1 cellular context compared by ENCODE assay signal in the genomic region with DNA sequence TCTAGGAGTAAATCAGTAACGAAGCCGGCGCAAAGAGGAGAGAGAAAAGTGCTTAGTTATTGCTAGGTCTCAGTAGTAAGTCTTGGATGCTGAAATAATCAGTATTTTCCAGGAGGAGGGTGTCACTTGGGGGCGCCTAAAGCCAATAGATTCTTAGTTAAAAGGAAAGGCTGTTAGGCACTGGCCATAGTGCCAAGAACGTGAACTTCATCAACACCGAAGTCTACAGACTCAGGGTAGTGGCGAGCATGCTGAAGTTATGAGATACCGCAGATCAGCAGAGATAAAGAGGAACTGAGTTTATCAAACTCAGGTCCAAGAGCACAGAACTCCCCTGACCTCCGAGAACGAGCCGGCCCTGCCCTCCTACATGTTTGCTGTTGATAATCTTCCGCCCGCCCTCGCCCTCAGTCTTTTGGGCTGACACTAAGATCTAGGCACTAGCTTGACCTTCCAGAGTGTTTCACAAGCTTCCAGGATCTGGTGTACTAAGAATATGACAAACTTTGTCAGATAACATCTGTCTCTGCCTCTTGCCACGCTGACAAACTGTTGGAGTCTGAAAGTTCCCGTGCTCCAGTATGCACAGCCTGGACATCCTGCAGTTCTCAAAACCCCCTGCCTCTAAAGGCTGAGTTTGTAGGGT.
TF ChIP-seq lines count a peak whose summit lies in the region.

No MANE protein-coding gene starts in this region.

TF ChIP-seq in K562, 482 proteins besides CTCF, POLR2A, EP300 and RAD21 (continued from another document and continues in another):
- TF ChIP-seq, protein P1, sequence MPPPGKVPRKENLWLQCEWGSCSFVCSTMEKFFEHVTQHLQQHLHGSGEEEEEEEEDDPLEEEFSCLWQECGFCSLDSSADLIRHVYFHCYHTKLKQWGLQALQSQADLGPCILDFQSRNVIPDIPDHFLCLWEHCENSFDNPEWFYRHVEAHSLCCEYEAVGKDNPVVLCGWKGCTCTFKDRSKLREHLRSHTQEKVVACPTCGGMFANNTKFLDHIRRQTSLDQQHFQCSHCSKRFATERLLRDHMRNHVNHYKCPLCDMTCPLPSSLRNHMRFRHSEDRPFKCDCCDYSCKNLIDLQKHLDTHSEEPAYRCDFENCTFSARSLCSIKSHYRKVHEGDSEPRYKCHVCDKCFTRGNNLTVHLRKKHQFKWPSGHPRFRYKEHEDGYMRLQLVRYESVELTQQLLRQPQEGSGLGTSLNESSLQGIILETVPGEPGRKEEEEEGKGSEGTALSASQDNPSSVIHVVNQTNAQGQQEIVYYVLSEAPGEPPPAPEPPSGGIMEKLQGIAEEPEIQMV (tag; conservative IDR thresholded peaks at IDR 0.05; ENCODE audit: low read depth): no peak
- TF ChIP-seq MYNN (IDR thresholded peaks at IDR 0.05) (peak; percentile 44; the same call in 1 of the 2 replicates), MYNN (CRISPR knock-in tag; IDR thresholded peaks at IDR 0.05) (no peak), KAT2B (IDR thresholded peaks at IDR 0.05; ENCODE audit: low read depth, low read length) (no peak), RBBP5 (IDR thresholded peaks at IDR 0.05; ENCODE audit: borderline replicate concordance, insufficient read depth, low read length, poor library complexity, severe bottlenecking) (peak; percentile 56), KDM4B (IDR thresholded peaks at IDR 0.05; ENCODE audit: borderline replicate concordance in 2 of 2, low read depth in 1 of 2) (no peak), NFE2L1 (tag; IDR thresholded peaks at IDR 0.05; ENCODE audit: borderline replicate concordance, low read depth) (no peak), TAL1 (IDR thresholded peaks at IDR 0.05) (peak; percentile 74), ZNF263 (CRISPR knock-in tag; IDR thresholded peaks at IDR 0.05; ENCODE audit: borderline replicate concordance) (no peak), SMAD4 (CRISPR knock-in tag; conservative IDR thresholded peaks at IDR 0.05) (peak; percentile 28; the same call in 1 of the 2 replicates), E2F3 (CRISPR knock-in tag; IDR thresholded peaks at IDR 0.05) (no peak), DMBX1 (CRISPR knock-in tag; IDR thresholded peaks at IDR 0.05; ENCODE audit: borderline replicate concordance) (no peak), FIP1L1 (IDR thresholded peaks at IDR 0.05; ENCODE audit: low read depth, low read length, poor library complexity, severe bottlenecking) (no peak), ZKSCAN1 (IDR thresholded peaks at IDR 0.05; ENCODE audit: low read depth, low read length) (0 out of 2 replicates have a peak, but pooled peaks have one; percentile 50), FOXM1 (IDR thresholded peaks at IDR 0.05; ENCODE audit: low read depth) (peak; percentile 61), FOXM1 (CRISPR knock-in tag; IDR thresholded peaks at IDR 0.05; ENCODE audit: low read depth) (no peak), GATA2 (CRISPR knock-in tag; IDR thresholded peaks at IDR 0.05) (peak; percentile 82), NFRKB (IDR thresholded peaks at IDR 0.05; ENCODE audit: low read depth) (no peak), GATAD2A (IDR thresholded peaks at IDR 0.05) (no peak), CC2D1A (IDR thresholded peaks at IDR 0.05) (peak; percentile 58; the same call in 1 of the 2 replicates), KLF16 (IDR thresholded peaks at IDR 0.05) (peak; percentile 74; the same call in 1 of the 2 replicates), BRD9 (IDR thresholded peaks at IDR 0.05; ENCODE audit: low read depth, partially characterized antibody) (peak; percentile 52), FOXJ3 (CRISPR knock-in tag; IDR thresholded peaks at IDR 0.05) (no peak), SPI1 (IDR thresholded peaks at IDR 0.05; ENCODE audit: borderline replicate concordance, low read depth, low read length) (peak; percentile 81; the same call in 1 of the 2 replicates), CEBPB (tag; IDR thresholded peaks at IDR 0.05) (peak; percentile 80), SMARCC2 (IDR thresholded peaks at IDR 0.05; ENCODE audit: low read depth) (0 out of 2 replicates have a peak, but pooled peaks have one; percentile 32), NCOR1 (IDR thresholded peaks at IDR 0.05) (peak; percentile 77), TRIM24 (IDR thresholded peaks at IDR 0.05) (peak; percentile 65 to 82; a peak in 3 of 4 replicates), ZNF395 (CRISPR knock-in tag; IDR thresholded peaks at IDR 0.05) (0 out of 2 replicates have a peak, but pooled peaks have one; percentile 41), TEAD1 (CRISPR knock-in tag; IDR thresholded peaks at IDR 0.05) (0 out of 4 replicates have a peak, but pooled peaks of 1 of the 2 experiments have one; percentile 46), ATF7 (IDR thresholded peaks at IDR 0.05) (peak; percentile 81)
- TF ChIP-seq, protein P2, sequence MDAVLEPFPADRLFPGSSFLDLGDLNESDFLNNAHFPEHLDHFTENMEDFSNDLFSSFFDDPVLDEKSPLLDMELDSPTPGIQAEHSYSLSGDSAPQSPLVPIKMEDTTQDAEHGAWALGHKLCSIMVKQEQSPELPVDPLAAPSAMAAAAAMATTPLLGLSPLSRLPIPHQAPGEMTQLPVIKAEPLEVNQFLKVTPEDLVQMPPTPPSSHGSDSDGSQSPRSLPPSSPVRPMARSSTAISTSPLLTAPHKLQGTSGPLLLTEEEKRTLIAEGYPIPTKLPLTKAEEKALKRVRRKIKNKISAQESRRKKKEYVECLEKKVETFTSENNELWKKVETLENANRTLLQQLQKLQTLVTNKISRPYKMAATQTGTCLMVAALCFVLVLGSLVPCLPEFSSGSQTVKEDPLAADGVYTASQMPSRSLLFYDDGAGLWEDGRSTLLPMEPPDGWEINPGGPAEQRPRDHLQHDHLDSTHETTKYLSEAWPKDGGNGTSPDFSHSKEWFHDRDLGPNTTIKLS (IDR thresholded peaks at IDR 0.05; ENCODE audit: borderline replicate concordance, low read depth): peak; percentile 58
- TF ChIP-seq, protein P3, sequence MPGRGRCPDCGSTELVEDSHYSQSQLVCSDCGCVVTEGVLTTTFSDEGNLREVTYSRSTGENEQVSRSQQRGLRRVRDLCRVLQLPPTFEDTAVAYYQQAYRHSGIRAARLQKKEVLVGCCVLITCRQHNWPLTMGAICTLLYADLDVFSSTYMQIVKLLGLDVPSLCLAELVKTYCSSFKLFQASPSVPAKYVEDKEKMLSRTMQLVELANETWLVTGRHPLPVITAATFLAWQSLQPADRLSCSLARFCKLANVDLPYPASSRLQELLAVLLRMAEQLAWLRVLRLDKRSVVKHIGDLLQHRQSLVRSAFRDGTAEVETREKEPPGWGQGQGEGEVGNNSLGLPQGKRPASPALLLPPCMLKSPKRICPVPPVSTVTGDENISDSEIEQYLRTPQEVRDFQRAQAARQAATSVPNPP (IDR thresholded peaks at IDR 0.05; ENCODE audit: borderline replicate concordance, insufficient read depth, insufficient read length): no peak
- TF ChIP-seq, protein P4, sequence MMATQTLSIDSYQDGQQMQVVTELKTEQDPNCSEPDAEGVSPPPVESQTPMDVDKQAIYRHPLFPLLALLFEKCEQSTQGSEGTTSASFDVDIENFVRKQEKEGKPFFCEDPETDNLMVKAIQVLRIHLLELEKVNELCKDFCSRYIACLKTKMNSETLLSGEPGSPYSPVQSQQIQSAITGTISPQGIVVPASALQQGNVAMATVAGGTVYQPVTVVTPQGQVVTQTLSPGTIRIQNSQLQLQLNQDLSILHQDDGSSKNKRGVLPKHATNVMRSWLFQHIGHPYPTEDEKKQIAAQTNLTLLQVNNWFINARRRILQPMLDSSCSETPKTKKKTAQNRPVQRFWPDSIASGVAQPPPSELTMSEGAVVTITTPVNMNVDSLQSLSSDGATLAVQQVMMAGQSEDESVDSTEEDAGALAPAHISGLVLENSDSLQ (IDR thresholded peaks at IDR 0.05): peak; percentile 38; the same call in 1 of the 2 replicates
- TF ChIP-seq, protein P5, sequence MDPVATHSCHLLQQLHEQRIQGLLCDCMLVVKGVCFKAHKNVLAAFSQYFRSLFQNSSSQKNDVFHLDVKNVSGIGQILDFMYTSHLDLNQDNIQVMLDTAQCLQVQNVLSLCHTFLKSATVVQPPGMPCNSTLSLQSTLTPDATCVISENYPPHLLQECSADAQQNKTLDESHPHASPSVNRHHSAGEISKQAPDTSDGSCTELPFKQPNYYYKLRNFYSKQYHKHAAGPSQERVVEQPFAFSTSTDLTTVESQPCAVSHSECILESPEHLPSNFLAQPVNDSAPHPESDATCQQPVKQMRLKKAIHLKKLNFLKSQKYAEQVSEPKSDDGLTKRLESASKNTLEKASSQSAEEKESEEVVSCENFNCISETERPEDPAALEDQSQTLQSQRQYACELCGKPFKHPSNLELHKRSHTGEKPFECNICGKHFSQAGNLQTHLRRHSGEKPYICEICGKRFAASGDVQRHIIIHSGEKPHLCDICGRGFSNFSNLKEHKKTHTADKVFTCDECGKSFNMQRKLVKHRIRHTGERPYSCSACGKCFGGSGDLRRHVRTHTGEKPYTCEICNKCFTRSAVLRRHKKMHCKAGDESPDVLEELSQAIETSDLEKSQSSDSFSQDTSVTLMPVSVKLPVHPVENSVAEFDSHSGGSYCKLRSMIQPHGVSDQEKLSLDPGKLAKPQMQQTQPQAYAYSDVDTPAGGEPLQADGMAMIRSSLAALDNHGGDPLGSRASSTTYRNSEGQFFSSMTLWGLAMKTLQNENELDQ (CRISPR knock-in tag; IDR thresholded peaks at IDR 0.05; ENCODE audit: borderline replicate concordance): no peak
- TF ChIP-seq, protein P6, sequence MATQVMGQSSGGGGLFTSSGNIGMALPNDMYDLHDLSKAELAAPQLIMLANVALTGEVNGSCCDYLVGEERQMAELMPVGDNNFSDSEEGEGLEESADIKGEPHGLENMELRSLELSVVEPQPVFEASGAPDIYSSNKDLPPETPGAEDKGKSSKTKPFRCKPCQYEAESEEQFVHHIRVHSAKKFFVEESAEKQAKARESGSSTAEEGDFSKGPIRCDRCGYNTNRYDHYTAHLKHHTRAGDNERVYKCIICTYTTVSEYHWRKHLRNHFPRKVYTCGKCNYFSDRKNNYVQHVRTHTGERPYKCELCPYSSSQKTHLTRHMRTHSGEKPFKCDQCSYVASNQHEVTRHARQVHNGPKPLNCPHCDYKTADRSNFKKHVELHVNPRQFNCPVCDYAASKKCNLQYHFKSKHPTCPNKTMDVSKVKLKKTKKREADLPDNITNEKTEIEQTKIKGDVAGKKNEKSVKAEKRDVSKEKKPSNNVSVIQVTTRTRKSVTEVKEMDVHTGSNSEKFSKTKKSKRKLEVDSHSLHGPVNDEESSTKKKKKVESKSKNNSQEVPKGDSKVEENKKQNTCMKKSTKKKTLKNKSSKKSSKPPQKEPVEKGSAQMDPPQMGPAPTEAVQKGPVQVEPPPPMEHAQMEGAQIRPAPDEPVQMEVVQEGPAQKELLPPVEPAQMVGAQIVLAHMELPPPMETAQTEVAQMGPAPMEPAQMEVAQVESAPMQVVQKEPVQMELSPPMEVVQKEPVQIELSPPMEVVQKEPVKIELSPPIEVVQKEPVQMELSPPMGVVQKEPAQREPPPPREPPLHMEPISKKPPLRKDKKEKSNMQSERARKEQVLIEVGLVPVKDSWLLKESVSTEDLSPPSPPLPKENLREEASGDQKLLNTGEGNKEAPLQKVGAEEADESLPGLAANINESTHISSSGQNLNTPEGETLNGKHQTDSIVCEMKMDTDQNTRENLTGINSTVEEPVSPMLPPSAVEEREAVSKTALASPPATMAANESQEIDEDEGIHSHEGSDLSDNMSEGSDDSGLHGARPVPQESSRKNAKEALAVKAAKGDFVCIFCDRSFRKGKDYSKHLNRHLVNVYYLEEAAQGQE (CRISPR knock-in tag; IDR thresholded peaks at IDR 0.05; ENCODE audit: low read depth): no peak
- TF ChIP-seq, protein P7, sequence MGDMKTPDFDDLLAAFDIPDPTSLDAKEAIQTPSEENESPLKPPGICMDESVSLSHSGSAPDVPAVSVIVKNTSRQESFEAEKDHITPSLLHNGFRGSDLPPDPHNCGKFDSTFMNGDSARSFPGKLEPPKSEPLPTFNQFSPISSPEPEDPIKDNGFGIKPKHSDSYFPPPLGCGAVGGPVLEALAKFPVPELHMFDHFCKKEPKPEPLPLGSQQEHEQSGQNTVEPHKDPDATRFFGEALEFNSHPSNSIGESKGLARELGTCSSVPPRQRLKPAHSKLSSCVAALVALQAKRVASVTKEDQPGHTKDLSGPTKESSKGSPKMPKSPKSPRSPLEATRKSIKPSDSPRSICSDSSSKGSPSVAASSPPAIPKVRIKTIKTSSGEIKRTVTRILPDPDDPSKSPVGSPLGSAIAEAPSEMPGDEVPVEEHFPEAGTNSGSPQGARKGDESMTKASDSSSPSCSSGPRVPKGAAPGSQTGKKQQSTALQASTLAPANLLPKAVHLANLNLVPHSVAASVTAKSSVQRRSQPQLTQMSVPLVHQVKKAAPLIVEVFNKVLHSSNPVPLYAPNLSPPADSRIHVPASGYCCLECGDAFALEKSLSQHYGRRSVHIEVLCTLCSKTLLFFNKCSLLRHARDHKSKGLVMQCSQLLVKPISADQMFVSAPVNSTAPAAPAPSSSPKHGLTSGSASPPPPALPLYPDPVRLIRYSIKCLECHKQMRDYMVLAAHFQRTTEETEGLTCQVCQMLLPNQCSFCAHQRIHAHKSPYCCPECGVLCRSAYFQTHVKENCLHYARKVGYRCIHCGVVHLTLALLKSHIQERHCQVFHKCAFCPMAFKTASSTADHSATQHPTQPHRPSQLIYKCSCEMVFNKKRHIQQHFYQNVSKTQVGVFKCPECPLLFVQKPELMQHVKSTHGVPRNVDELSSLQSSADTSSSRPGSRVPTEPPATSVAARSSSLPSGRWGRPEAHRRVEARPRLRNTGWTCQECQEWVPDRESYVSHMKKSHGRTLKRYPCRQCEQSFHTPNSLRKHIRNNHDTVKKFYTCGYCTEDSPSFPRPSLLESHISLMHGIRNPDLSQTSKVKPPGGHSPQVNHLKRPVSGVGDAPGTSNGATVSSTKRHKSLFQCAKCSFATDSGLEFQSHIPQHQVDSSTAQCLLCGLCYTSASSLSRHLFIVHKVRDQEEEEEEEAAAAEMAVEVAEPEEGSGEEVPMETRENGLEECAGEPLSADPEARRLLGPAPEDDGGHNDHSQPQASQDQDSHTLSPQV (IDR thresholded peaks at IDR 0.05): peak; percentile 33
